Comparison of ENCODE assay signal across 8 cellular contexts in genomic region chr7:80018941-80019808, GRCh38.
DNase-seq lines count a peak whose midpoint lies in the region; ATAC-seq, FAIRE-seq and TF ChIP-seq lines count a peak whose summit lies in the region.

No MANE protein-coding gene starts in this region.

- H3K36me3 Mint-ChIP-seq in T-helper 2 cell treated with Interferon-gamma antibody and Interleukin-4, amounts not matched to agents 5 μg/mL and 100 μg/mL, for 36 hours (ENCODE audit: low read depth), result no peaks in the 10 kb centered on the region
- peaks cover 26% of the 10 kb centered on the region for H3K36me3 Mint-ChIP-seq in mesothelial cell of epicardium

- H3K36me3 ChIP-seq in H1 (ENCODE audit: control insufficient read depth in 2 of 4, insufficient read depth in 4 of 4, low read length in 3 of 4) (no peaks in the 10 kb centered on the region), transverse colon (no peaks in the 10 kb centered on the region)

- DNase-seq in AG08395 (ENCODE audit: low spot score) (peak; percentile 59), NCI-H1436 (lab: John Stamatoyannopoulos, UW) (peak; percentile 35), H1 (ENCODE audit: low read depth in 1 of 2, low spot score in 2 of 2) (peak; percentile 27 to 66), mesothelial cell of epicardium (ENCODE audit: low spot score in 2 of 2, unreplicated experiment in 2 of 2) (peak; percentile 38 to 67), transverse colon (peak; percentile 19)
- DNase-seq in T-helper 2 cell treated with Interferon-gamma antibody and Interleukin-4, amounts not matched to agents 5 μg/mL and 100 μg/mL, for 36 hours (ENCODE audit: low spot score), result peak; percentile 13

- H3K79me1 ChIP-seq in H1 (ENCODE audit: low read depth, low read length), result no peaks in the 10 kb centered on the region

- TF ChIP-seq POLR2A in H1 (IDR thresholded peaks at IDR 0.05; ENCODE audit: control extremely low read depth in 1 of 2, low read depth in 2 of 2, low read length in 2 of 2) (no peak), transverse colon (IDR thresholded peaks at IDR 0.05) (no peak)

- H3K23ac ChIP-seq in H1 (ENCODE audit: insufficient read length), result no peak overlapping the region

- no peaks in the 10 kb centered on the region for H3K27me3 Mint-ChIP-seq in T-helper 2 cell treated with Interferon-gamma antibody and Interleukin-4, amounts not matched to agents 5 μg/mL and 100 μg/mL, for 36 hours (ENCODE audit: low read depth)
- no peaks in the 10 kb centered on the region for H3K27me3 Mint-ChIP-seq in mesothelial cell of epicardium (ENCODE audit: low read depth)

- in situ Hi-C loops in transverse colon (cut with MboI; ENCODE audit: low pct_ligation_motif_present in 1 of 4, low pct_unique_long_range_greater_than_20kb in 1 of 4, low sequenced_read_pairs in 3 of 4), result loop anchor here in 2 of 4 donors (25.0 kb wide), 1 partner anchor 732 kb away; no protein-coding TSS in a partner anchor

- no peaks in the 10 kb centered on the region for H3K9me3 ChIP-seq in H1 (ENCODE audit: insufficient read depth in 2 of 2, low read depth in 1 of 2, low read length in 1 of 2)
- no peaks in the 10 kb centered on the region for H3K9me3 ChIP-seq in transverse colon

- H4K5ac ChIP-seq in H1 (ENCODE audit: insufficient read length, low read depth, low read length), result no peak overlapping the region

- H3K4me1 Mint-ChIP-seq in T-helper 2 cell treated with Interferon-gamma antibody and Interleukin-4, amounts not matched to agents 5 μg/mL and 100 μg/mL, for 36 hours (ENCODE audit: low read depth), result no peaks in the 10 kb centered on the region
- H3K4me1 Mint-ChIP-seq in mesothelial cell of epicardium, result peaks cover 4% of the 10 kb centered on the region

- H4K8ac ChIP-seq in H1 (ENCODE audit: extremely low read depth, insufficient read depth, low read length), result no peak overlapping the region

- H2BK20ac ChIP-seq in H1 (ENCODE audit: low read length), result no peak overlapping the region

- no peak overlapping the region for H3K4me3 Mint-ChIP-seq in T-helper 2 cell treated with Interferon-gamma antibody and Interleukin-4, amounts not matched to agents 5 μg/mL and 100 μg/mL, for 36 hours
- no peak overlapping the region for H3K4me3 Mint-ChIP-seq in mesothelial cell of epicardium

- H2AFZ ChIP-seq in H1 (ENCODE audit: low read length), result peak overlapping the region; percentile 34; the same call in 1 of the 2 replicates

- no peak overlapping the region for H3K4me2 ChIP-seq in H1 (ENCODE audit: insufficient read depth in 1 of 2, low read depth in 2 of 2, low read length in 2 of 2)

- peak; percentile 97 for FAIRE-seq in H1 (lab: Jason Lieb, UNC)

- intact Hi-C loops in transverse colon (cut with DNase I; ENCODE audit: low total_unique reads), result no loop called here

- no peak overlapping the region for H2BK120ac ChIP-seq in H1 (replicated peaks; ENCODE audit: low read depth, low read length)

- H3K4ac ChIP-seq in H1 (replicated peaks; ENCODE audit: insufficient read length, low read depth, low read length), result no peak overlapping the region

- H3K9me3 Mint-ChIP-seq in T-helper 2 cell treated with Interferon-gamma antibody and Interleukin-4, amounts not matched to agents 5 μg/mL and 100 μg/mL, for 36 hours, result peaks cover 3% of the 10 kb centered on the region
- H3K9me3 Mint-ChIP-seq in mesothelial cell of epicardium, result peaks cover 32% of the 10 kb centered on the region

- no peak overlapping the region for H3K18ac ChIP-seq in H1 (ENCODE audit: extremely low read depth, low read length)

- CTCF ChIA-PET in H1 (lab: Charles Lee; ENCODE audit: partially characterized antibody), result interaction anchor here (0.7 to 1.4 kb wide), 7 partner anchors 8 to 721 kb away, joined by 3 to 4 read pairs (median 3); no protein-coding TSS in a partner anchor

- H2BK5ac ChIP-seq in H1 (ENCODE audit: low read depth, low read length), result no peak overlapping the region

- no peaks in the 10 kb centered on the region for H3K27me3 ChIP-seq in H1 (replicated peaks in 1 of 4; ENCODE audit: control insufficient read depth in 3 of 4, extremely low read depth in 1 of 4, insufficient read depth in 3 of 4, low read length in 3 of 4)
- no peaks in the 10 kb centered on the region for H3K27me3 ChIP-seq in transverse colon

- WGBS in H1 (ENCODE audit: extremely low coverage in 1 of 2, insufficient coverage in 1 of 2, insufficient read length in 1 of 2, insufficient replicate concordance in 2 of 2, low coverage in 1 of 2, low lambda C conversion rate in 2 of 2, missing lambda C conversion rate in 1 of 2), 2 experiments, result 47% methylated on average over 9 of the region's 9 CpGs; no CpG with 5 or more reads in 1 of the 2 experiments
- WGBS in transverse colon (ENCODE audit: low coverage in 1 of 2), 2 donors, result 33 to 41% methylated on average over 9 of the region's 9 CpGs

- H3K23me2 ChIP-seq in H1 (ENCODE audit: low read depth, low read length), result no peaks in the 10 kb centered on the region

- 0 out of 2 replicates have a peak overlapping the region, but pooled peaks have one; percentile 39 for H2AK5ac ChIP-seq in H1 (ENCODE audit: low read depth, low read length)

- H3K4me3 ChIP-seq in H1 (ENCODE audit: extremely low read depth in 1 of 4, insufficient read depth in 2 of 4, low read depth in 3 of 4, low read length in 4 of 4) (no peak overlapping the region), transverse colon (no peak overlapping the region)

- H2BK15ac ChIP-seq in H1 (ENCODE audit: low read length), result no peak overlapping the region

- no peak overlapping the region for H3K56ac ChIP-seq in H1 (replicated peaks; ENCODE audit: insufficient read length, low read depth, low read length)

- H4K91ac ChIP-seq in H1 (replicated peaks; ENCODE audit: insufficient read length, low read length), result no peak overlapping the region

- no peak overlapping the region for H3K14ac ChIP-seq in H1 (ENCODE audit: insufficient read length)

- ATAC-seq in GM18502 (IDR thresholded peaks at IDR 0.05; ENCODE audit: poor library complexity, unreplicated experiment) (peak; percentile 97), HG02852 (IDR thresholded peaks at IDR 0.05; ENCODE audit: unreplicated experiment) (peak; percentile 97)

- TF ChIP-seq CTCF in H1 (IDR thresholded peaks at IDR 0.05; ENCODE audit: control extremely low read depth in 1 of 3, insufficient read depth in 1 of 3, low read depth in 1 of 3, low read length in 3 of 3) (peak; percentile 69 to 83 (median 69)), mesothelial cell of epicardium (IDR thresholded peaks at IDR 0.05; ENCODE audit: unreplicated experiment) (peak; percentile 94), transverse colon (IDR thresholded peaks at IDR 0.05) (peak; percentile 66 to 83 (median 78))

- TF ChIP-seq RAD21 in H1 (IDR thresholded peaks at IDR 0.05 in 1 of 2, conservative IDR thresholded peaks at IDR 0.05 in 1 of 2; ENCODE audit: low read depth in 2 of 2, low read length in 2 of 2), result peak; percentile 78 to 83

- H3K27ac ChIP-seq in H1 (ENCODE audit: low read depth, low read length) (no peak overlapping the region), transverse colon (no peak overlapping the region)

- no peak overlapping the region for H2BK12ac ChIP-seq in H1 (ENCODE audit: low read depth, low read length)

- H4K20me1 ChIP-seq in H1 (replicated peaks in 1 of 2; ENCODE audit: control insufficient read depth in 1 of 2, insufficient read depth in 2 of 2, low read length in 2 of 2), result no peaks in the 10 kb centered on the region

- POLR2A ChIA-PET in H1 (lab: Charles Lee; ENCODE audit: partially characterized antibody), result interaction anchor here (0.6 kb wide), 1 partner anchor 256 kb away, joined by 3 read pairs; no protein-coding TSS in a partner anchor

- H3K9ac ChIP-seq in H1 (replicated peaks in 1 of 4; ENCODE audit: extremely low read depth in 1 of 4, low read depth in 3 of 4, low read length in 3 of 4), result no peak overlapping the region

- no peak overlapping the region for H3K27ac Mint-ChIP-seq in T-helper 2 cell treated with Interferon-gamma antibody and Interleukin-4, amounts not matched to agents 5 μg/mL and 100 μg/mL, for 36 hours
- H3K27ac Mint-ChIP-seq in mesothelial cell of epicardium, result no peak overlapping the region

- no peaks in the 10 kb centered on the region for H3K79me2 ChIP-seq in H1 (ENCODE audit: control insufficient read depth in 1 of 2, insufficient read depth in 2 of 2, low read length in 2 of 2)

- peaks cover 0 to 3% (median 1%) of the 10 kb centered on the region in 4 experiments; a peak in 2 of 7 replicates for H3K4me1 ChIP-seq in H1 (replicated peaks in 1 of 4; ENCODE audit: control insufficient read depth in 3 of 4, insufficient read depth in 4 of 4, low read length in 3 of 4)
- no peaks in the 10 kb centered on the region for H3K4me1 ChIP-seq in transverse colon

- TF ChIP-seq EP300 in H1 (IDR thresholded peaks at IDR 0.05; ENCODE audit: borderline replicate concordance in 1 of 2, low read depth in 2 of 2, low read length in 2 of 2), result no peak
- no peak for TF ChIP-seq EP300 in transverse colon (IDR thresholded peaks at IDR 0.05; ENCODE audit: low read depth)

TF ChIP-seq in H1, 55 proteins besides CTCF, POLR2A, EP300 and RAD21:
- TF ChIP-seq CEBPB (IDR thresholded peaks at IDR 0.05; ENCODE audit: low read depth, low read length), result 0 out of 2 replicates have a peak, but pooled peaks have one; percentile 14
- TF ChIP-seq YY1 (IDR thresholded peaks at IDR 0.05; ENCODE audit: low read depth, low read length), result no peak
- TF ChIP-seq TBP (IDR thresholded peaks at IDR 0.05; ENCODE audit: low read depth, low read length), result no peak
- peak in 1 of 2 experiments; percentile 16; a peak in 1 of 4 replicates for TF ChIP-seq HDAC2 (IDR thresholded peaks at IDR 0.05; ENCODE audit: borderline replicate concordance in 1 of 2, low read depth in 2 of 2, low read length in 2 of 2)
- TF ChIP-seq GTF2F1 (IDR thresholded peaks at IDR 0.05; ENCODE audit: borderline replicate concordance, low read depth, low read length), result no peak
- TF ChIP-seq JUND (IDR thresholded peaks at IDR 0.05; ENCODE audit: low read length), result no peak
TF ChIP-seq in H1: peak in this region for 2.
